Comparison of ENCODE assay signal across 1 cellular context in the genomic region with DNA sequence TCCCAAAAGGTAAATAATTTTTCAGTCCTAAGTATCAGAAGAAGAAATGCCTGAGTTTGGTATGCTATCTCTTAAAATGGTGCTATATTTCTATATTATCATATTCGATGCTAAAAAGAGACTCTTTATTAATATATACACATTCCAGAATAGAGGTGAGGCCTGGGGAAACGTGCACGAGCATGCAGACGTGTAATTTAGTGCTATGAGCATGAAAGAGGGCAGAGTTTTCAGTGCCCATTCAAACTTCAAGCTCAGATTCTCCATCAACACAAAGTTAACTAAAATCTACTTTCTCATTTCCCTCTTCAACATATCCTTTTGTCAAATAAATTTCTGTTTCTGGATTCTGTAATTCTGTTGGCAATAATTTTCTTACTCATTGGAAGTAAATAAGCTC.
TF ChIP-seq lines count a peak whose summit lies in the region.

No MANE protein-coding gene starts in this region.

TF ChIP-seq in HCT116, 20 proteins besides CTCF, POLR2A, EP300 and RAD21 (continued from another document):
- TF ChIP-seq, protein P1, sequence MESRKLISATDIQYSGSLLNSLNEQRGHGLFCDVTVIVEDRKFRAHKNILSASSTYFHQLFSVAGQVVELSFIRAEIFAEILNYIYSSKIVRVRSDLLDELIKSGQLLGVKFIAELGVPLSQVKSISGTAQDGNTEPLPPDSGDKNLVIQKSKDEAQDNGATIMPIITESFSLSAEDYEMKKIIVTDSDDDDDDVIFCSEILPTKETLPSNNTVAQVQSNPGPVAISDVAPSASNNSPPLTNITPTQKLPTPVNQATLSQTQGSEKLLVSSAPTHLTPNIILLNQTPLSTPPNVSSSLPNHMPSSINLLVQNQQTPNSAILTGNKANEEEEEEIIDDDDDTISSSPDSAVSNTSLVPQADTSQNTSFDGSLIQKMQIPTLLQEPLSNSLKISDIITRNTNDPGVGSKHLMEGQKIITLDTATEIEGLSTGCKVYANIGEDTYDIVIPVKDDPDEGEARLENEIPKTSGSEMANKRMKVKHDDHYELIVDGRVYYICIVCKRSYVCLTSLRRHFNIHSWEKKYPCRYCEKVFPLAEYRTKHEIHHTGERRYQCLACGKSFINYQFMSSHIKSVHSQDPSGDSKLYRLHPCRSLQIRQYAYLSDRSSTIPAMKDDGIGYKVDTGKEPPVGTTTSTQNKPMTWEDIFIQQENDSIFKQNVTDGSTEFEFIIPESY (IDR thresholded peaks at IDR 0.05; ENCODE audit: extremely low read depth, insufficient replicate concordance, low read length): no peak
- TF ChIP-seq TCF7L2 (IDR thresholded peaks at IDR 0.05; ENCODE audit: borderline replicate concordance, extremely low read depth, insufficient read depth, insufficient read length) (no peak), POLR2AphosphoS5 (IDR thresholded peaks at IDR 0.05; ENCODE audit: low read depth, low read length) (no peak)
